Comparison of ENCODE assay signal across 20 cellular contexts in genomic region chr3:62293051-62293780, GRCh38.
"Had no signal": no experiment of that assay in that cellular context is flagged by ENCODE, and none has a peak within 500 bp of the region (broad histone marks: within the 10 kb centered on the region; RNA-seq: fewer than 3 reads in every experiment).

No MANE protein-coding gene starts in this region.

- H3K36me3 Mint-ChIP-seq: mesothelial cell of epicardium had no signal

- H3K9me3 Mint-ChIP-seq: dendritic cell treated with granulocyte-macrophage colony-stimulating factor and Interleukin-4, amounts not matched to agents 40 ng/mL and 50 ng/mL, for 4 days; memory B cell; mesothelial cell of epicardium had no signal

- H3K36me3 ChIP-seq: colonic mucosa had no signal

- H3K27ac Mint-ChIP-seq: dendritic cell treated with granulocyte-macrophage colony-stimulating factor and Interleukin-4, amounts not matched to agents 40 ng/mL and 50 ng/mL, for 4 days; effector memory CD8-positive, alpha-beta T cell; memory B cell; mesothelial cell of epicardium had no signal

- H3K4me3 Mint-ChIP-seq: dendritic cell treated with granulocyte-macrophage colony-stimulating factor and Interleukin-4, amounts not matched to agents 40 ng/mL and 50 ng/mL, for 4 days; effector memory CD8-positive, alpha-beta T cell; memory B cell; mesothelial cell of epicardium had no signal

- H3K27ac ChIP-seq: colonic mucosa, esophagus muscularis mucosa, foreskin keratinocyte, gastrocnemius medialis, heart right ventricle, left lung, lower lobe of right lung had no signal

- H3K27me3 ChIP-seq: colonic mucosa, esophagus muscularis mucosa, foreskin keratinocyte, gastrocnemius medialis, heart right ventricle, left lung had no signal

- H3K4me1 ChIP-seq: colonic mucosa, esophagus muscularis mucosa, foreskin keratinocyte, left lung, lower lobe of right lung had no signal

- H3K27me3 Mint-ChIP-seq: dendritic cell treated with granulocyte-macrophage colony-stimulating factor and Interleukin-4, amounts not matched to agents 40 ng/mL and 50 ng/mL, for 4 days; effector memory CD8-positive, alpha-beta T cell had no signal

- H3K4me3 ChIP-seq: colonic mucosa, esophagus muscularis mucosa, gastrocnemius medialis, heart right ventricle, left lung, lower lobe of right lung had no signal

- ATAC-seq: effector memory CD8-positive, alpha-beta T cell; foreskin keratinocyte; gastrocnemius medialis; heart right ventricle; left cardiac atrium; left lung; left ventricle myocardium superior; lower lobe of right lung had no signal

- H3K4me1 Mint-ChIP-seq: memory B cell, mesothelial cell of epicardium had no signal

- DNase-seq: cerebellar nuclear complex; colonic mucosa; cortex of kidney; effector CD8-positive, alpha-beta T cell; effector memory CD8-positive, alpha-beta T cell; foreskin keratinocyte; gastrocnemius medialis; glutamatergic neuron; head of caudate nucleus; heart right ventricle; hippocampal formation; left cardiac atrium; left lung; left ventricle myocardium superior; lower lobe of right lung; mesendoderm had no signal
